ENCODE assay signal across 13 cellular contexts in genomic region chr4:156889616-156890594, GRCh38.
A peak's percentile ranks its signal among the peaks of the same experiment; 100 is the strongest.
DNase-seq lines count a peak whose midpoint lies in the region; ATAC-seq and TF ChIP-seq lines count a peak whose summit lies in the region.
"Had no signal": no experiment of that assay in that cellular context is flagged by ENCODE, and none has a peak within 500 bp of the region (broad histone marks: within the 10 kb centered on the region; RNA-seq: fewer than 3 reads in every experiment).

No MANE protein-coding gene starts in this region.

- no peak for TF ChIP-seq CTCF in testis (IDR thresholded peaks at IDR 0.05)

- 86 to 91% methylated on average over 8 of the region's 8 CpGs for WGBS in testis, 2 donors

- no peak for TF ChIP-seq POLR2A in testis (IDR thresholded peaks at IDR 0.05)

- no peak overlapping the region for H3K4me3 ChIP-seq in testis
- H3K4me3 ChIP-seq: spleen had no signal

- DNase-seq in HS-5 (ENCODE audit: low read depth) (peak; percentile 14), astrocyte of the hippocampus (ENCODE audit: low read depth, low spot score) (peak; percentile 49), iris pigment epithelial cell (ENCODE audit: low read depth) (peak; percentile 94), testis (peak; percentile 18), NCI-H526 treated with DMSO at 0.1 percent for 48 hours (lab: John Stamatoyannopoulos, UW) (no peak), GM19238 (ENCODE audit: insufficient read length, low spot score) (no peak)
- DNase-seq: activated T-cell treated with anti-CD3 and anti-CD28 coated beads, Interleukin-2, amount 50 U/mL, for 1 hour; effector memory CD4-positive, alpha-beta T cell; GF-D8; NCI-H510A; spleen; stimulated activated naive CD4-positive, alpha-beta T cell treated with Interleukin-2 at 50 U/mL for 16 hours had no signal

- no peaks in the 10 kb centered on the region for H3K36me3 ChIP-seq in testis (ENCODE audit: low read depth, missing control alignments)
- H3K36me3 ChIP-seq: spleen had no signal

- H3K4me1 ChIP-seq in testis = no peaks in the 10 kb centered on the region
- H3K4me1 ChIP-seq: spleen had no signal

- no peaks in the 10 kb centered on the region for H3K9me3 ChIP-seq in testis

- no peaks in the 10 kb centered on the region for H3K27me3 ChIP-seq in testis
- H3K27me3 ChIP-seq: spleen had no signal

- no peak for ATAC-seq in GM21526 (IDR thresholded peaks at IDR 0.05; ENCODE audit: low FRiP score, unreplicated experiment)

- H3K27ac ChIP-seq in testis = no peak overlapping the region

- intact Hi-C loops in testis (cut with DNase I; ENCODE audit: low total_unique reads) = no loop called here

Comparison
In these comparisons a context has a peak if more than half of its experiments do, and no peak if none do; other contexts are left out.
1. DNase-seq: peak in HS-5 (single experiment), astrocyte of the hippocampus (single experiment), iris pigment epithelial cell (single experiment) and testis (single experiment); none in NCI-H526 treated with DMSO at 0.1 percent for 48 hours (single experiment) and GM19238 (single experiment).